ENCODE assay signal across 1 cellular context in the genomic region with DNA sequence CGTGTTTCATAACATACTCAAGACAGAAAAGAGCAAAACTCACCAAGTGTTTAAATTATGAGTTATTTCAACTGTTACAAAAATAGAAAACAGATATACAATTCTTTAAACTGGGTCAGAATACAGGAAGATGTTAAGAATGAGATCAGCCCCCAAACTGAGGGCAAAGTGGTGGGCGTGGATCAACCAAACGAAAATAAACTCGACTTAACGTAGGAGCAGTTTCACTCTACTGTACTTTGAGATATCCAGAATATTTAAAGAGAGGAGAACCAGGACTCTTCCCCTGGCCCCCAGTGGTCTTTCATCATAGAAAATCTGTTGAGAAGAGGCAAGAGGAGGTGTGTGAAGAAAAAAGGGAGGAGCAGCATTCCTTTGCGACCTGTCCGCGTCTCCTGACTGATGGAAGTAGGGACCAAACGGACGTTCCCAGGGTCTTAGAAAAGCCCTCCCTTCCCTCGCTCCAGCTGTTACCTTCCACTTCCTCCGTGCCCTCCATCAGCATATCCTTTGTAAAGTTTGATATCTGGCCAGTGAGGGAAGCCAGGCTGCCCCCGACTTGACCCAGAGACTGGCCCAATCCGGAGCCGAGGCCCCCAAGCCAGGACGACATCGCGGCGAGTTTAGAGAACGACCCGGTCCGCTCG.
TF ChIP-seq lines count a peak whose summit lies in the region.

No MANE protein-coding gene starts in this region.

TF ChIP-seq in HepG2, 621 proteins besides CTCF, POLR2A, EP300 and RAD21 (continued from another document):
- TF ChIP-seq, protein P1, sequence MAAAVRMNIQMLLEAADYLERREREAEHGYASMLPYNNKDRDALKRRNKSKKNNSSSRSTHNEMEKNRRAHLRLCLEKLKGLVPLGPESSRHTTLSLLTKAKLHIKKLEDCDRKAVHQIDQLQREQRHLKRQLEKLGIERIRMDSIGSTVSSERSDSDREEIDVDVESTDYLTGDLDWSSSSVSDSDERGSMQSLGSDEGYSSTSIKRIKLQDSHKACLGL (CRISPR knock-in tag; IDR thresholded peaks at IDR 0.05): no peak
- no peak for TF ChIP-seq FOSL2 (CRISPR knock-in tag; IDR thresholded peaks at IDR 0.05)
- TF ChIP-seq SPEN (CRISPR knock-in tag; IDR thresholded peaks at IDR 0.05; ENCODE audit: low read depth): peak; percentile 11; the same call in 1 of the 2 replicates
- TF ChIP-seq KLF9 (CRISPR knock-in tag; IDR thresholded peaks at IDR 0.05; ENCODE audit: low read depth): no peak
- no peak for TF ChIP-seq NR2F2 (IDR thresholded peaks at IDR 0.05; ENCODE audit: borderline replicate concordance, low read depth)
- TF ChIP-seq NFYC (CRISPR knock-in tag; IDR thresholded peaks at IDR 0.05): peak; percentile 53
- TF ChIP-seq ZBTB7B (CRISPR knock-in tag; IDR thresholded peaks at IDR 0.05): peak; percentile 9; the same call in 1 of the 2 replicates
- no peak for TF ChIP-seq ZNF558 (CRISPR knock-in tag; IDR thresholded peaks at IDR 0.05; ENCODE audit: borderline replicate concordance)
- TF ChIP-seq NFATC3 (CRISPR knock-in tag; IDR thresholded peaks at IDR 0.05): no peak
- peak; percentile 37; the same call in 1 of the 2 replicates for TF ChIP-seq ZNF430 (CRISPR knock-in tag; IDR thresholded peaks at IDR 0.05)
- TF ChIP-seq ZNF607 (CRISPR knock-in tag; IDR thresholded peaks at IDR 0.05; ENCODE audit: borderline replicate concordance): 0 out of 2 replicates have a peak, but pooled peaks have one; percentile 24
- TF ChIP-seq, protein P2, sequence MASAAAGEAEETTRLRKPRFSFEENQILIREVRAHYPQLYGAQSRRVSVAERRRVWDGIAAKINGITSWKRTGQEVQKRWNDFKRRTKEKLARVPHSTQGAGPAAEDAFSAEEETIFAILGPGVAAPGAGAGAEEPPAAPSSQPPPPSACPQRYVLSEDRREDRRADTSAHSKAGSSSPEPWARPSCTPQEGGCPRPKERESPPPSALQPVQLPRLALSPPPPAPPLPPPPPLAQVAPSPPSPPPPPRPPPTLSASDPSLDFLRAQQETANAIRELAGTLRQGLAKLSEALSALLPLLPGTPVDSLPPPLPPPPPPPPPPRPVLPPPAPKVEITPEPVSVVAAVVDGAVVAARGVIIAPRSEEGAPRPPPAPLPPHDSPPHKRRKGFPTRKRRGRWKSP (CRISPR knock-in tag; IDR thresholded peaks at IDR 0.05): no peak
- TF ChIP-seq, protein P3, sequence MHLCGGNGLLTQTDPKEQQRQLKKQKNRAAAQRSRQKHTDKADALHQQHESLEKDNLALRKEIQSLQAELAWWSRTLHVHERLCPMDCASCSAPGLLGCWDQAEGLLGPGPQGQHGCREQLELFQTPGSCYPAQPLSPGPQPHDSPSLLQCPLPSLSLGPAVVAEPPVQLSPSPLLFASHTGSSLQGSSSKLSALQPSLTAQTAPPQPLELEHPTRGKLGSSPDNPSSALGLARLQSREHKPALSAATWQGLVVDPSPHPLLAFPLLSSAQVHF (CRISPR knock-in tag; IDR thresholded peaks at IDR 0.05): no peak
- TF ChIP-seq, protein P4, sequence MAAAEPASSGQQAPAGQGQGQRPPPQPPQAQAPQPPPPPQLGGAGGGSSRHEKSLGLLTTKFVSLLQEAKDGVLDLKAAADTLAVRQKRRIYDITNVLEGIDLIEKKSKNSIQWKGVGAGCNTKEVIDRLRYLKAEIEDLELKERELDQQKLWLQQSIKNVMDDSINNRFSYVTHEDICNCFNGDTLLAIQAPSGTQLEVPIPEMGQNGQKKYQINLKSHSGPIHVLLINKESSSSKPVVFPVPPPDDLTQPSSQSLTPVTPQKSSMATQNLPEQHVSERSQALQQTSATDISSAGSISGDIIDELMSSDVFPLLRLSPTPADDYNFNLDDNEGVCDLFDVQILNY (CRISPR knock-in tag; conservative IDR thresholded peaks at IDR 0.05): no peak
- no peak for TF ChIP-seq MIER3 (CRISPR knock-in tag; IDR thresholded peaks at IDR 0.05; ENCODE audit: borderline replicate concordance)
